Comparison of ENCODE assay signal across 1 cellular context in genomic region chr4:182917182-182918043, GRCh38.
TF ChIP-seq lines count a peak whose summit lies in the region.

Gene DCTD (minus strand): TSS chr4:182917386. CDS start chr4:182915568, 1,818 bp downstream.

TF ChIP-seq in K562, 482 proteins besides CTCF, POLR2A, EP300 and RAD21 (continued from another document and continues in another):
- TF ChIP-seq E2F6 (IDR thresholded peaks at IDR 0.05; ENCODE audit: borderline replicate concordance in 1 of 2, extremely low read depth in 1 of 2, insufficient read depth in 1 of 2, insufficient read length in 1 of 2, low read depth in 1 of 2, low read length in 1 of 2, poor library complexity in 1 of 2, severe bottlenecking in 1 of 2) (peak; percentile 74 to 86), PTRF (tag; IDR thresholded peaks at IDR 0.05) (no peak), ILF3 (IDR thresholded peaks at IDR 0.05; ENCODE audit: borderline replicate concordance) (no peak), VEZF1 (CRISPR knock-in tag; IDR thresholded peaks at IDR 0.05) (peak; percentile 94), L3MBTL2 (IDR thresholded peaks at IDR 0.05) (peak; percentile 91), MITF (IDR thresholded peaks at IDR 0.05) (no peak; the same call in 1 of the 2 replicates), ZNF232 (CRISPR knock-in tag; IDR thresholded peaks at IDR 0.05) (peak; percentile 58; the same call in 1 of the 2 replicates), ZNF395 (CRISPR knock-in tag; IDR thresholded peaks at IDR 0.05) (peak; percentile 27), ZNF79 (CRISPR knock-in tag; IDR thresholded peaks at IDR 0.05; ENCODE audit: low read depth) (no peak), CREB3 (tag; conservative IDR thresholded peaks at IDR 0.05; ENCODE audit: low read depth) (no peak), KLF13 (tag; IDR thresholded peaks at IDR 0.05; ENCODE audit: borderline replicate concordance, low read depth) (no peak), TCFL5 (CRISPR knock-in tag; conservative IDR thresholded peaks at IDR 0.05) (no peak), PRPF4 (IDR thresholded peaks at IDR 0.05; ENCODE audit: insufficient read depth, low read depth, low read length, poor library complexity, severe bottlenecking) (no peak), ZBTB8A (IDR thresholded peaks at IDR 0.05; ENCODE audit: partially characterized antibody) (no peak), SMC3 (conservative IDR thresholded peaks at IDR 0.05; ENCODE audit: insufficient read depth, low read depth, low read length) (no peak), ZNF140 (CRISPR knock-in tag; IDR thresholded peaks at IDR 0.05) (no peak), CBX3 (IDR thresholded peaks at IDR 0.05; ENCODE audit: borderline replicate concordance in 1 of 2, low read length in 2 of 2) (peak in 1 of 2 experiments; percentile 44; a peak in 1 of 3 replicates), ZNF740 (CRISPR knock-in tag; IDR thresholded peaks at IDR 0.05) (no peak), ZNF740 (tag; IDR thresholded peaks at IDR 0.05) (no peak), HIVEP1 (CRISPR knock-in tag; IDR thresholded peaks at IDR 0.05) (no peak), ZNF354B (CRISPR knock-in tag; IDR thresholded peaks at IDR 0.05) (no peak), MEF2A (IDR thresholded peaks at IDR 0.05; ENCODE audit: control insufficient read depth, low read depth, low read length) (no peak), ZNF695 (CRISPR knock-in tag; IDR thresholded peaks at IDR 0.05) (no peak), RFX7 (CRISPR knock-in tag; IDR thresholded peaks at IDR 0.05) (no peak), NCOR1 (IDR thresholded peaks at IDR 0.05) (no peak), EP400 (IDR thresholded peaks at IDR 0.05) (peak; percentile 22; the same call in 1 of the 2 replicates), ZBTB2 (IDR thresholded peaks at IDR 0.05) (no peak), DNMT1 (IDR thresholded peaks at IDR 0.05) (no peak), NCOA4 (IDR thresholded peaks at IDR 0.05; ENCODE audit: partially characterized antibody) (no peak), SMAD4 (CRISPR knock-in tag; conservative IDR thresholded peaks at IDR 0.05) (no peak; the same call in 1 of the 2 replicates), U2AF1 (optimal IDR thresholded peaks at IDR 0.05; ENCODE audit: low read depth, low read length) (no peak), GABPA (tag; conservative IDR thresholded peaks at IDR 0.05; ENCODE audit: low read depth) (peak; percentile 87), NRF1 (conservative IDR thresholded peaks at IDR 0.05 in 1 of 2, IDR thresholded peaks at IDR 0.05 in 1 of 2) (peak; percentile 40 to 56; a peak in 3 of 4 replicates), HNRNPLL (IDR thresholded peaks at IDR 0.05; ENCODE audit: low read depth, low read length, poor library complexity, severe bottlenecking) (peak; percentile 17), ZNF133 (CRISPR knock-in tag; IDR thresholded peaks at IDR 0.05) (no peak), EWSR1 (IDR thresholded peaks at IDR 0.05; ENCODE audit: borderline replicate concordance, low read depth, partially characterized antibody) (no peak), ZNF217 (CRISPR knock-in tag; IDR thresholded peaks at IDR 0.05) (no peak), MAFK (IDR thresholded peaks at IDR 0.05; ENCODE audit: low read length) (no peak), NR2F6 (CRISPR knock-in tag; IDR thresholded peaks at IDR 0.05) (no peak), MXI1 (IDR thresholded peaks at IDR 0.05; ENCODE audit: low read depth, low read length) (no peak), NR0B1 (IDR thresholded peaks at IDR 0.05; ENCODE audit: partially characterized antibody) (no peak), PREB (CRISPR knock-in tag; IDR thresholded peaks at IDR 0.05) (no peak), SMAD3 (CRISPR knock-in tag; conservative IDR thresholded peaks at IDR 0.05) (no peak), DPF2 (IDR thresholded peaks at IDR 0.05) (no peak), RBM17 (IDR thresholded peaks at IDR 0.05; ENCODE audit: borderline replicate concordance, low read depth, low read length) (no peak), ATF1 (CRISPR knock-in tag; IDR thresholded peaks at IDR 0.05) (no peak), ATF1 (tag; IDR thresholded peaks at IDR 0.05) (peak; percentile 62), OTX1 (CRISPR knock-in tag; IDR thresholded peaks at IDR 0.05) (no peak), ZNF431 (CRISPR knock-in tag; IDR thresholded peaks at IDR 0.05) (no peak), KHSRP (IDR thresholded peaks at IDR 0.05) (no peak), SAFB (IDR thresholded peaks at IDR 0.05; ENCODE audit: borderline replicate concordance, low read depth, low read length) (peak; percentile 83), JUND (IDR thresholded peaks at IDR 0.05; ENCODE audit: borderline replicate concordance, low read depth, low read length) (peak; percentile 17; the same call in 1 of the 2 replicates), JUND (tag; IDR thresholded peaks at IDR 0.05; ENCODE audit: borderline replicate concordance, low read depth, low read length) (no peak), MYC (IDR thresholded peaks at IDR 0.05; ENCODE audit: low read depth, low read length) (peak; percentile 89), MYC (CRISPR knock-in tag; IDR thresholded peaks at IDR 0.05; ENCODE audit: borderline replicate concordance, low read depth) (no peak), POLR2B (IDR thresholded peaks at IDR 0.05; ENCODE audit: low read depth, partially characterized antibody) (no peak), PPARD (CRISPR knock-in tag; IDR thresholded peaks at IDR 0.05) (no peak), ZNF512 (tag; IDR thresholded peaks at IDR 0.05) (no peak), ZNF766 (CRISPR knock-in tag; conservative IDR thresholded peaks at IDR 0.05) (peak; percentile 66; the same call in 1 of the 2 replicates), RFX5 (IDR thresholded peaks at IDR 0.05; ENCODE audit: low read depth, low read length) (no peak), JUN (IDR thresholded peaks at IDR 0.05; ENCODE audit: borderline replicate concordance, low read depth, low read length) (no peak), JUN (CRISPR knock-in tag; IDR thresholded peaks at IDR 0.05; ENCODE audit: borderline replicate concordance) (0 out of 2 replicates have a peak, but pooled peaks have one; percentile 20), TOE1 (IDR thresholded peaks at IDR 0.05; ENCODE audit: borderline replicate concordance) (peak; percentile 37; the same call in 1 of the 2 replicates), TOE1 (CRISPR knock-in tag; IDR thresholded peaks at IDR 0.05; ENCODE audit: borderline replicate concordance, low read depth) (no peak), KDM2B (CRISPR knock-in tag; IDR thresholded peaks at IDR 0.05) (peak; percentile 84; the same call in 1 of the 2 replicates)
